Comparison of ENCODE assay signal across 8 cellular contexts in genomic region chr9:129835128-129835859, GRCh38. TPM values are rescaled to one million over a fixed set of nuclear protein-coding genes. Genes with fewer than 3 reads are reported as not detected.
DNase-seq lines count a peak whose midpoint lies in the region; ATAC-seq and TF ChIP-seq lines count a peak whose summit lies in the region.

Gene C9orf78 (minus strand): TSS chr9:129835275. CDS start chr9:129835221, 54 bp downstream.
Gene USP20 (plus strand): TSS chr9:129835458. CDS start chr9:129852556, 17,098 bp downstream.

- H3K4me1 ChIP-seq in KMS-11 (ENCODE audit: low read depth, poor library complexity, severe bottlenecking), result peaks cover 12% of the 10 kb centered on the region
- peaks cover 8% of the 10 kb centered on the region; the same call in 1 of the 2 replicates for H3K4me1 ChIP-seq in Panc1 (ENCODE audit: control insufficient read depth, insufficient read depth, low read length)
- peaks cover 25% of the 10 kb centered on the region for H3K4me1 ChIP-seq in muscle layer of colon (ENCODE audit: insufficient read depth, low read length)

- H3K27me3 ChIP-seq in KMS-11 (ENCODE audit: insufficient read depth, low read depth) (no peaks in the 10 kb centered on the region), Panc1 (ENCODE audit: control insufficient read depth, insufficient read depth, low read length) (no peaks in the 10 kb centered on the region), muscle layer of colon (ENCODE audit: control insufficient read depth in 1 of 2, insufficient read depth in 2 of 2, low read length in 2 of 2) (no peaks in the 10 kb centered on the region)

- H3K4me3 Mint-ChIP-seq in activated T-cell treated with anti-CD3 and anti-CD28 coated beads, Interleukin-2, amount 50 U/mL, for 4 hours, result peak within 1 kb of the TSS; percentile 98

- peaks cover 58% of the 10 kb centered on the region for H3K4me1 Mint-ChIP-seq in activated T-cell treated with anti-CD3 and anti-CD28 coated beads, Interleukin-2, amount 50 U/mL, for 4 hours (ENCODE audit: low read depth)

- POLR2A ChIA-PET in Panc1 (lab: Charles Lee), result no interaction called here

- H3K4me3 ChIP-seq in KMS-11 (IDR thresholded peaks at IDR 0.05; ENCODE audit: insufficient read depth, low read depth, low read length) (no peak within 1 kb of the TSS), Panc1 (ENCODE audit: low read depth in 2 of 2, low read length in 2 of 2) (peak within 1 kb of the TSS; percentile 94 to 96), muscle layer of colon (ENCODE audit: low read depth in 1 of 2, low read length in 2 of 2) (peak within 1 kb of the TSS; percentile 88 to 98)

- intact Hi-C loops in Panc1 (cut with micrococcal nuclease; ENCODE audit: unreplicated experiment), result no loop called here

- no peaks in the 10 kb centered on the region for H3K27me3 Mint-ChIP-seq in activated T-cell treated with anti-CD3 and anti-CD28 coated beads, Interleukin-2, amount 50 U/mL, for 4 hours (ENCODE audit: low read depth)

- H3K79me2 ChIP-seq in KMS-11 (ENCODE audit: insufficient read depth, low read depth), result peaks cover 20% of the 10 kb centered on the region; the same call in 1 of the 2 replicates

- H3K9me3 ChIP-seq in Panc1 (ENCODE audit: control insufficient read depth, insufficient read depth, low read depth, low read length), result no peaks in the 10 kb centered on the region
- H3K9me3 ChIP-seq in muscle layer of colon (ENCODE audit: low read length), result no peaks in the 10 kb centered on the region

- peak within 1 kb of the TSS; percentile 97 for H2AFZ ChIP-seq in KMS-11 (ENCODE audit: low read depth)

- H3K27ac ChIP-seq in KMS-11, result peak within 1 kb of the TSS; percentile 47
- peak within 1 kb of the TSS; percentile 84 for H3K27ac ChIP-seq in Panc1 (ENCODE audit: low read length)
- H3K27ac ChIP-seq in muscle layer of colon (ENCODE audit: low read depth, low read length), result peak within 1 kb of the TSS; percentile 88

- ATAC-seq in GM21737 (IDR thresholded peaks at IDR 0.05; ENCODE audit: unreplicated experiment) (peak; percentile 92), Panc1 (peak; percentile 99), esophagus mucosa (peak; percentile 100)
- ATAC-seq in activated T-cell treated with anti-CD3 and anti-CD28 coated beads, Interleukin-2, amount 50 U/mL, for 4 hours, result peak; percentile 90 to 91

- peak within 1 kb of the TSS; percentile 96 for H3K4me2 ChIP-seq in KMS-11

- in situ Hi-C loops in Panc1 (cut with HindIII; ENCODE audit: low pct_unique_long_range_greater_than_20kb, low sequenced_read_pairs), result no loop called here

- no TSS peak for BruUV-seq in Panc1 (replicated peaks; lab: Mats Ljungman, UMichigan)

- peak within 1 kb of the TSS; percentile 74 for H3K9ac ChIP-seq in KMS-11
- peak within 1 kb of the TSS; percentile 88 for H3K9ac ChIP-seq in muscle layer of colon (ENCODE audit: low read length)

- DNase-seq in DMS53 (lab: John Stamatoyannopoulos, UW), result peak; percentile 99
- peak; percentile 61 for DNase-seq in Panc1 (ENCODE audit: low read depth, low spot score)
- DNase-seq in activated T-cell treated with anti-CD3 and anti-CD28 coated beads, Interleukin-2, amount 50 U/mL, for 4 hours, result peak; percentile 97
- DNase-seq in stimulated activated CD8-positive, alpha-beta memory T cell treated with anti-CD3 and anti-CD28 coated beads, Interleukin-7, amount 100 ng/mL, for 1 hour (ENCODE audit: low read depth in 2 of 2), result peak; percentile 90 to 95

- TF ChIP-seq CTCF in KMS-11 (conservative IDR thresholded peaks at IDR 0.05; ENCODE audit: low read depth, low read length), result no peak
- TF ChIP-seq CTCF in Panc1 (IDR thresholded peaks at IDR 0.05), result no peak

- no peaks in the 10 kb centered on the region; the same call in 1 of the 2 replicates for H3K36me3 ChIP-seq in KMS-11 (ENCODE audit: insufficient read depth)
- peaks cover 3% of the 10 kb centered on the region for H3K36me3 ChIP-seq in Panc1 (ENCODE audit: control insufficient read depth, insufficient read depth, low read length)
- peaks cover 28% of the 10 kb centered on the region for H3K36me3 ChIP-seq in muscle layer of colon (ENCODE audit: insufficient read depth, low read length)

- CTCF ChIA-PET in Panc1 (lab: Charles Lee), result interaction anchor here (0.7 kb wide), 1 partner anchor 108 kb away, joined by 3 read pairs; no protein-coding TSS in a partner anchor

- H3K9me3 Mint-ChIP-seq in activated T-cell treated with anti-CD3 and anti-CD28 coated beads, Interleukin-2, amount 50 U/mL, for 4 hours, result no peaks in the 10 kb centered on the region

- peaks cover 26% of the 10 kb centered on the region for H3K36me3 Mint-ChIP-seq in activated T-cell treated with anti-CD3 and anti-CD28 coated beads, Interleukin-2, amount 50 U/mL, for 4 hours (ENCODE audit: insufficient read depth)

- no peaks in the 10 kb centered on the region for H4K20me1 ChIP-seq in KMS-11 (ENCODE audit: insufficient read depth)

RNA-seq across cellular contexts. Expression of gene C9orf78, which starts in this region (rescaled TPM):
- total RNA-seq in Panc1 (2021; ENCODE audit: unreplicated experiment), result 33.6 TPM
- polyA plus RNA-seq in Panc1 (2012; ENCODE audit: insufficient read length), result 55.0 TPM
- total RNA-seq in activated T-cell treated with anti-CD3 and anti-CD28 coated beads, Interleukin-2, amount 50 U/mL, for 4 hours, result 10 to 100 TPM; 74.8 to 92.6 (median 76.2) TPM
- 25.1 TPM for total RNA-seq in esophagus mucosa

RNA-seq across cellular contexts. Expression of gene USP20, which starts in this region (rescaled TPM):
- total RNA-seq in Panc1 (2021; ENCODE audit: unreplicated experiment) (14.4 TPM), esophagus mucosa (12.8 TPM)
- polyA plus RNA-seq in Panc1 (2012; ENCODE audit: insufficient read length), result 18.9 TPM
- total RNA-seq in activated T-cell treated with anti-CD3 and anti-CD28 coated beads, Interleukin-2, amount 50 U/mL, for 4 hours, result 10 to 100 TPM; 39.1 to 48.4 (median 47.0) TPM
